ENCODE assay signal across 1 cellular context in the genomic region with DNA sequence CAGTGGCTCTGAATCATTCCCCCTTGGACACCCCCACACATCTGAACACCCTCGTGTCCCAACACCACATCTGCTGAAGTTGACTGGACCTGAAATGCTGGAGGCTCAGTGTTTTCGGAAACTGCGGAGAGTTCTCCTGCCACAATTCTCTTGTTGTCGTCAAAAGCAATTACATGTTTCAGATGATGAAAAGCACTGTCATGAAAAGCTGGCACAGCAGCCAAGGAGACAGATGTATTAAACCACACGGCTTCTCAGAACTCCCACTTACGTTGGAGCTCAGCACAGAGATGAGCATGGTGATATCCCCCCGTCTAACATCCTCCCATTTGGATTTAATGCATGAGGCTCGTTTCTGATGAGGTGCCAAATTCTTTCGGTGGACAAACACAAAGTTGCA.
TF ChIP-seq lines count a peak whose summit lies in the region.

No MANE protein-coding gene starts in this region.

TF ChIP-seq in IMR-90, 13 proteins besides CTCF, POLR2A, EP300 and RAD21 (continued from another document):
- TF ChIP-seq, protein P1, sequence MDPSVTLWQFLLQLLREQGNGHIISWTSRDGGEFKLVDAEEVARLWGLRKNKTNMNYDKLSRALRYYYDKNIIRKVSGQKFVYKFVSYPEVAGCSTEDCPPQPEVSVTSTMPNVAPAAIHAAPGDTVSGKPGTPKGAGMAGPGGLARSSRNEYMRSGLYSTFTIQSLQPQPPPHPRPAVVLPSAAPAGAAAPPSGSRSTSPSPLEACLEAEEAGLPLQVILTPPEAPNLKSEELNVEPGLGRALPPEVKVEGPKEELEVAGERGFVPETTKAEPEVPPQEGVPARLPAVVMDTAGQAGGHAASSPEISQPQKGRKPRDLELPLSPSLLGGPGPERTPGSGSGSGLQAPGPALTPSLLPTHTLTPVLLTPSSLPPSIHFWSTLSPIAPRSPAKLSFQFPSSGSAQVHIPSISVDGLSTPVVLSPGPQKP (IDR thresholded peaks at IDR 0.05; ENCODE audit: borderline replicate concordance, low read depth, low read length), result no peak
